Comparison of ENCODE assay signal across 8 cellular contexts in genomic region chr12:32895688-32896437, GRCh38.
DNase-seq lines count a peak whose midpoint lies in the region; ATAC-seq lines count a peak whose summit lies in the region.

No MANE protein-coding gene starts in this region.

- no peak for DNase-seq in stimulated activated naive CD8-positive, alpha-beta T cell treated with anti-CD3 and anti-CD28 coated beads, Interleukin-15, Interleukin-2, amounts not matched to agents 100 U/mL and 50 U/mL, for 24 hours
- DNase-seq in activated naive CD8-positive, alpha-beta T cell treated with anti-CD3 and anti-CD28 coated beads, Interleukin-2, amount 50 U/mL, for 24 hours = peak; percentile 2
- DNase-seq in iPS-NIHi11 (ENCODE audit: low spot score) (peak; percentile 47), NCI-H1694 treated with DMSO at 0.1 percent for 48 hours (lab: John Stamatoyannopoulos, UW) (no peak)
- DNase-seq in stimulated activated CD8-positive, alpha-beta memory T cell treated with anti-CD3 and anti-CD28 coated beads, Interleukin-4, amount 100 ng/mL, for 48 hours = peak; percentile 28

- H3K9me3 Mint-ChIP-seq in stimulated activated naive CD8-positive, alpha-beta T cell treated with anti-CD3 and anti-CD28 coated beads, Interleukin-15, Interleukin-2, amounts not matched to agents 100 ng/mL and 50 ng/mL, for 24 hours = no peaks in the 10 kb centered on the region
- H3K9me3 Mint-ChIP-seq in activated naive CD8-positive, alpha-beta T cell treated with anti-CD3 and anti-CD28 coated beads, Interleukin-2, amount 50 U/mL, for 24 hours = no peaks in the 10 kb centered on the region

- no peaks in the 10 kb centered on the region for H3K36me3 Mint-ChIP-seq in stimulated activated naive CD8-positive, alpha-beta T cell treated with anti-CD3 and anti-CD28 coated beads, Interleukin-15, Interleukin-2, amounts not matched to agents 100 ng/mL and 50 ng/mL, for 24 hours (ENCODE audit: low read depth)
- H3K36me3 Mint-ChIP-seq in activated naive CD8-positive, alpha-beta T cell treated with anti-CD3 and anti-CD28 coated beads, Interleukin-2, amount 50 U/mL, for 24 hours (ENCODE audit: low read depth) = no peaks in the 10 kb centered on the region

- peaks cover 11% of the 10 kb centered on the region for H3K4me1 Mint-ChIP-seq in stimulated activated naive CD8-positive, alpha-beta T cell treated with anti-CD3 and anti-CD28 coated beads, Interleukin-15, Interleukin-2, amounts not matched to agents 100 ng/mL and 50 ng/mL, for 24 hours (ENCODE audit: low read depth)
- H3K4me1 Mint-ChIP-seq in activated naive CD8-positive, alpha-beta T cell treated with anti-CD3 and anti-CD28 coated beads, Interleukin-2, amount 50 U/mL, for 24 hours = peaks cover 13% of the 10 kb centered on the region

- H3K4me3 Mint-ChIP-seq in stimulated activated naive CD8-positive, alpha-beta T cell treated with anti-CD3 and anti-CD28 coated beads, Interleukin-15, Interleukin-2, amounts not matched to agents 100 ng/mL and 50 ng/mL, for 24 hours = peak overlapping the region; percentile 79
- H3K4me3 Mint-ChIP-seq in activated naive CD8-positive, alpha-beta T cell treated with anti-CD3 and anti-CD28 coated beads, Interleukin-2, amount 50 U/mL, for 24 hours = peak overlapping the region; percentile 77

- no peak for ATAC-seq in stimulated activated naive CD8-positive, alpha-beta T cell treated with anti-CD3 and anti-CD28 coated beads, Interleukin-15, Interleukin-2, amounts not matched to agents 100 U/mL and 50 U/mL, for 24 hours
- ATAC-seq in activated naive CD8-positive, alpha-beta T cell treated with anti-CD3 and anti-CD28 coated beads, Interleukin-2, amount 50 U/mL, for 24 hours = peak; percentile 17
- ATAC-seq in GM21737 (IDR thresholded peaks at IDR 0.05; ENCODE audit: unreplicated experiment) = no peak
- no peak for ATAC-seq in HG03175 (IDR thresholded peaks at IDR 0.05; ENCODE audit: unreplicated experiment)

- H3K27me3 Mint-ChIP-seq in stimulated activated naive CD8-positive, alpha-beta T cell treated with anti-CD3 and anti-CD28 coated beads, Interleukin-15, Interleukin-2, amounts not matched to agents 100 ng/mL and 50 ng/mL, for 24 hours = peaks cover 59% of the 10 kb centered on the region
- H3K27me3 Mint-ChIP-seq in activated naive CD8-positive, alpha-beta T cell treated with anti-CD3 and anti-CD28 coated beads, Interleukin-2, amount 50 U/mL, for 24 hours = peaks cover 59% of the 10 kb centered on the region

- H3K27ac Mint-ChIP-seq in stimulated activated naive CD8-positive, alpha-beta T cell treated with anti-CD3 and anti-CD28 coated beads, Interleukin-15, Interleukin-2, amounts not matched to agents 100 ng/mL and 50 ng/mL, for 24 hours = no peak overlapping the region
- H3K27ac Mint-ChIP-seq in activated naive CD8-positive, alpha-beta T cell treated with anti-CD3 and anti-CD28 coated beads, Interleukin-2, amount 50 U/mL, for 24 hours = no peak overlapping the region

Comparison
In these comparisons a context has a peak if more than half of its experiments do, and no peak if none do; other contexts are left out.
1. DNase-seq: peak in activated naive CD8-positive, alpha-beta T cell treated with anti-CD3 and anti-CD28 coated beads, Interleukin-2, amount 50 U/mL, for 24 hours (single experiment), iPS-NIHi11 (single experiment) and stimulated activated CD8-positive, alpha-beta memory T cell treated with anti-CD3 and anti-CD28 coated beads, Interleukin-4, amount 100 ng/mL, for 48 hours (single experiment); none in stimulated activated naive CD8-positive, alpha-beta T cell treated with anti-CD3 and anti-CD28 coated beads, Interleukin-15, Interleukin-2, amounts not matched to agents 100 U/mL and 50 U/mL, for 24 hours (single experiment) and NCI-H1694 treated with DMSO at 0.1 percent for 48 hours (single experiment).